In genomic region chr12:27338473-27338872, GRCh38 we compare ENCODE assay signal across 14 cellular contexts.
"Had no signal": no experiment of that assay in that cellular context is flagged by ENCODE, and none has a peak within 500 bp of the region (broad histone marks: within the 10 kb centered on the region; RNA-seq: fewer than 3 reads in every experiment).

No MANE protein-coding gene starts in this region.

- H3K9me3 ChIP-seq: left lung, mucosa of descending colon, ovary, thyroid gland had no signal

- ATAC-seq: activated T-helper 17 cell treated with anti-CD3 and anti-CD28 coated beads, Interleukin-2, amount 50 U/mL, for 72 hours; left lung; mucosa of descending colon; naive thymus-derived CD4-positive, alpha-beta T cell; sciatic nerve had no signal

- H3K27me3 ChIP-seq: ovary, thyroid gland had no signal

- DNase-seq: activated CD4-positive, CD25-positive, alpha-beta regulatory T cell treated with anti-CD3 and anti-CD28 coated beads, Interleukin-2, amount 50 U/mL, for 72 hours; activated naive CD4-positive, alpha-beta T cell treated with Interleukin-2 at 50 U/mL for 16 hours; activated T-cell treated with anti-CD3 and anti-CD28 coated beads for 4 hours; aorta; erythroblast; islet precursor cell; left lung; mucosa of descending colon; naive thymus-derived CD4-positive, alpha-beta T cell; ovary; thyroid gland had no signal

- H3K4me3 ChIP-seq: hepatocyte, left lung, mucosa of descending colon, ovary, thyroid gland had no signal

- H3K36me3 ChIP-seq: left lung, ovary, thyroid gland had no signal

- H3K27ac ChIP-seq: hepatocyte, left lung, ovary, thyroid gland had no signal
